ENCODE assay signal across 23 cellular contexts in the genomic region with DNA sequence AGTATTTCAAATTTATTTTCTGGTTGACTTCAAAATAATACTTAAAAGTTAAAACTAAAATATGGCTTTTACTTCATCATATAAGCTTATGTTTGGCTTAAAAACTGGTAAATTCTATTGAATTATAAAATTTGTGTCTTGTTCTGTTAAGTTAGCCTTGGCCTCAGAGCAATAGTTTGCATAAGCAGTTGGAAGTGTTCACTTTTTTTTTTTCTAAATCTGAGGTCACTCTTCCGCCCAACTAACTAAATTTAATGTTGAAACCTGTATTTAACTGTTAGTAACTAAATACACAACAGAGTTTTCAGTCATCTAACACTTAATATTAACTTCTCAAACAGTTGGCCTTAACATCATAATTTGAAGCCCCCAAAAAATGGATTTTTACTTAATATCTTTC.
DNase-seq lines count a peak whose midpoint lies in the region; ATAC-seq and TF ChIP-seq lines count a peak whose summit lies in the region.
"Had no signal": no experiment of that assay in that cellular context is flagged by ENCODE, and none has a peak within 500 bp of the region (broad histone marks: within the 10 kb centered on the region; RNA-seq: fewer than 3 reads in every experiment).

No MANE protein-coding gene starts in this region.

- ATAC-seq in gastrocnemius medialis: no peak
- ATAC-seq: A549, GM12878 had no signal

- H3K9me3 ChIP-seq in left ventricle myocardium inferior (replicated peaks): peaks cover 15% of the 10 kb centered on the region
- no peaks in the 10 kb centered on the region for H3K9me3 ChIP-seq in gastrocnemius medialis
- H3K9me3 ChIP-seq in prostate gland: no peaks in the 10 kb centered on the region
- H3K9me3 ChIP-seq: A549; BE2C; BLaER1 treated with 17β-estradiol and CSF1 and Interleukin-3, amounts not matched to agents 10 nM and 100 nM had no signal

- H3K36me3 ChIP-seq in left ventricle myocardium inferior (no peaks in the 10 kb centered on the region), gastrocnemius medialis (no peaks in the 10 kb centered on the region), prostate gland (no peaks in the 10 kb centered on the region)
- H3K36me3 ChIP-seq: BE2C; BLaER1 treated with 17β-estradiol and CSF1 and Interleukin-3, amounts not matched to agents 10 nM and 100 nM had no signal

- no peaks in the 10 kb centered on the region for H3K27me3 ChIP-seq in left ventricle myocardium inferior (ENCODE audit: low read depth)
- H3K27me3 ChIP-seq in gastrocnemius medialis: no peaks in the 10 kb centered on the region
- no peaks in the 10 kb centered on the region for H3K27me3 ChIP-seq in prostate gland (replicated peaks; ENCODE audit: insufficient read depth)
- H3K27me3 ChIP-seq: BE2C; BLaER1 treated with 17β-estradiol and CSF1 and Interleukin-3, amounts not matched to agents 10 nM and 100 nM had no signal

- TF ChIP-seq CTCF in left ventricle myocardium inferior (IDR thresholded peaks at IDR 0.05; ENCODE audit: borderline replicate concordance) (no peak), fibroblast of the aortic adventitia (IDR thresholded peaks at IDR 0.05; ENCODE audit: insufficient read depth, low read length) (no peak), gastrocnemius medialis (IDR thresholded peaks at IDR 0.05 in 4 of 5, conservative IDR thresholded peaks at IDR 0.05 in 1 of 5) (no peak), prostate gland (IDR thresholded peaks at IDR 0.05) (no peak)

- intact Hi-C loops in left ventricle myocardium inferior (cut with micrococcal nuclease) (no loop called here), cardiac septum (cut with DNase I) (no loop called here), gastrocnemius medialis (cut with DNase I; ENCODE audit: low total_unique reads) (no loop called here), prostate gland (cut with DNase I) (no loop called here)

- in situ Hi-C loops in gastrocnemius medialis (cut with MboI; ENCODE audit: low sequenced_read_pairs in 4 of 4): no loop called here

- 71% methylated on average over 1 of the region's 1 CpG for WGBS in prostate gland

- H3K4me3 ChIP-seq in left ventricle myocardium inferior: no peak overlapping the region
- no peak overlapping the region for H3K4me3 ChIP-seq in fibroblast of the aortic adventitia (ENCODE audit: low read depth, low read length)
- H3K4me3 ChIP-seq in gastrocnemius medialis: no peak overlapping the region
- H3K4me3 ChIP-seq in prostate gland: no peak overlapping the region
- H3K4me3 ChIP-seq: A549; BLaER1 treated with 17β-estradiol and CSF1 and Interleukin-3, amounts not matched to agents 10 nM and 100 nM; GM12878; GM23248 had no signal

- no peak for TF ChIP-seq POLR2A in gastrocnemius medialis (IDR thresholded peaks at IDR 0.05)
- TF ChIP-seq POLR2A in prostate gland (IDR thresholded peaks at IDR 0.05): no peak

- H3K4me1 ChIP-seq in left ventricle myocardium inferior: no peaks in the 10 kb centered on the region
- H3K4me1 ChIP-seq in gastrocnemius medialis: no peaks in the 10 kb centered on the region
- H3K4me1 ChIP-seq in prostate gland (replicated peaks): no peaks in the 10 kb centered on the region
- H3K4me1 ChIP-seq: A549; BE2C; BLaER1 treated with 17β-estradiol and CSF1 and Interleukin-3, amounts not matched to agents 10 nM and 100 nM had no signal

- H3K27ac ChIP-seq in left ventricle myocardium inferior (replicated peaks) (peak overlapping the region; percentile 49), gastrocnemius medialis (peak overlapping the region in 3 of 4 donors; percentile 5 to 43 (median 25)), prostate gland (no peak overlapping the region)
- H3K27ac ChIP-seq: A549; BLaER1 treated with 17β-estradiol and CSF1 and Interleukin-3, amounts not matched to agents 10 nM and 100 nM; GM23248 had no signal

- DNase-seq in left ventricle myocardium inferior: no peak
- no peak for DNase-seq in cardiac septum (ENCODE audit: low spot score)
- peak; percentile 10 for DNase-seq in fibroblast of the aortic adventitia (ENCODE audit: low read depth)
- peak; percentile 11 for DNase-seq in medulla oblongata (ENCODE audit: extremely low spot score)
- no peak for DNase-seq in gastrocnemius medialis
- no peak for DNase-seq in prostate gland (ENCODE audit: low spot score)
- no peak for DNase-seq in activated CD4-positive, alpha-beta T cell treated with anti-CD3 and anti-CD28 coated beads for 48 hours
- DNase-seq: 8988T; ACHN; AML-193; BE2C; CD4-positive, alpha-beta T cell; CD8-positive, alpha-beta memory T cell; DMS 273 treated with DMSO at 0.1 percent for 48 hours; DMS79; EL; GDM1; GM23248; H7; HCEC 1CT had no signal

Comparison
In these comparisons a context has a peak if more than half of its experiments do, and no peak if none do; other contexts are left out.
1. DNase-seq: peak in fibroblast of the aortic adventitia (single experiment) and medulla oblongata (single experiment); none in left ventricle myocardium inferior (single experiment), cardiac septum (single experiment), gastrocnemius medialis (0 of 2), prostate gland (single experiment) and activated CD4-positive, alpha-beta T cell treated with anti-CD3 and anti-CD28 coated beads for 48 hours (single experiment).
2. H3K27ac ChIP-seq: peak in left ventricle myocardium inferior (single experiment) and gastrocnemius medialis (3 of 4); none in prostate gland (0 of 2).